In the genomic region with DNA sequence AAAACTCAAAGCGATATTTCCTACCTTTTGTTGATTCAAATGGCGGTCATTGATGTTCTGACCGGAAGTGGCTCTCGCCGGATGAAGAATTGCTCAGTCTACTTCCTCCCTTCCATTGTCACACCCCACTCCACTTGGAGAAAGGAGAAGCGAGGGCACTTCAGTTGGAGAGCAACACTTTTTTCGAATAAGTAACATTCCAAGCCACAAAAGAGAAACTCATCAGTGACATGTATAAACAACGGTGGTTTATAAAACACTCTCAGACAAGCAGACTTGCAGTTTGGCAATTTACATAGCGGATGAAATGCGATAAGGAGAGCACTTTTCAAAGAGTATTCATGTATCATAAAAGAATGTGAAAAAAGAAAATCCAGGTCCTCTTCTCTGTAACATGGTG, we compare ENCODE assay signal across 7 cellular contexts.
"Had no signal": no experiment of that assay in that cellular context is flagged by ENCODE, and none has a peak within 500 bp of the region (broad histone marks: within the 10 kb centered on the region; RNA-seq: fewer than 3 reads in every experiment).

No MANE protein-coding gene starts in this region.

- H3K4me2 ChIP-seq: GM23338 had no signal

- H3K4me1 ChIP-seq: HAP-1 had no signal

- DNase-seq: H7, HFFc6, IMR-90 had no signal

- H3K4me3 ChIP-seq: GM23338, HAP-1, K562 had no signal

- ATAC-seq: GM23338, HCT116, K562 had no signal

- H3K9me3 ChIP-seq: HAP-1 had no signal

- H2AFZ ChIP-seq: GM23338 had no signal

- H3K36me3 ChIP-seq: HAP-1 had no signal
